ENCODE assay signal across 8 cellular contexts in genomic region chr1:150293433-150294253, GRCh38. TPM values are rescaled to one million over a fixed set of nuclear protein-coding genes. Genes with fewer than 3 reads are reported as not detected.
DNase-seq lines count a peak whose midpoint lies in the region; ATAC-seq and TF ChIP-seq lines count a peak whose summit lies in the region.

TSS of gene MRPS21 (plus strand) at chr1:150293861. CDS start at chr1:150294367, 506 bp downstream.

- H3K9me3 Mint-ChIP-seq in T-helper 2 cell treated with Interferon-gamma antibody and Interleukin-4, amounts not matched to agents 5 μg/mL and 100 μg/mL, for 36 hours = no peaks in the 10 kb centered on the region

- H3K27me3 ChIP-seq in right cardiac atrium (ENCODE audit: control insufficient read depth, insufficient read depth) (no peaks in the 10 kb centered on the region), uterus (no peaks in the 10 kb centered on the region)

- peaks cover 23% of the 10 kb centered on the region for H3K36me3 Mint-ChIP-seq in T-helper 2 cell treated with Interferon-gamma antibody and Interleukin-4, amounts not matched to agents 5 μg/mL and 100 μg/mL, for 36 hours (ENCODE audit: low read depth)

- peak within 1 kb of the TSS; percentile 95 for H3K4me3 Mint-ChIP-seq in T-helper 2 cell treated with Interferon-gamma antibody and Interleukin-4, amounts not matched to agents 5 μg/mL and 100 μg/mL, for 36 hours

- H3K36me3 ChIP-seq in uterus = no peaks in the 10 kb centered on the region

- DNase-seq in NCI-H2029 (lab: John Stamatoyannopoulos, UW) = peak; percentile 93
- DNase-seq in T-helper 2 cell treated with Interferon-gamma antibody and Interleukin-4, amounts not matched to agents 5 μg/mL and 100 μg/mL, for 36 hours (ENCODE audit: low spot score) = peak; percentile 87
- DNase-seq in anterior cingulate cortex (lab: John Stamatoyannopoulos, UW) = peak; percentile 37 to 95 (median 84)
- peak; percentile 92 to 94 (median 94) for DNase-seq in right cardiac atrium
- peak; percentile 87 for DNase-seq in pulmonary artery endothelial cell (ENCODE audit: low read depth, low spot score)
- DNase-seq in uterus = peak; percentile 89 to 90

- H3K9me3 ChIP-seq in right cardiac atrium (ENCODE audit: control insufficient read depth, low read length) (no peaks in the 10 kb centered on the region), uterus (no peaks in the 10 kb centered on the region)

- H3K4me1 Mint-ChIP-seq in T-helper 2 cell treated with Interferon-gamma antibody and Interleukin-4, amounts not matched to agents 5 μg/mL and 100 μg/mL, for 36 hours (ENCODE audit: low read depth) = peaks cover 16% of the 10 kb centered on the region

- no peak for TF ChIP-seq CTCF in uterus (IDR thresholded peaks at IDR 0.05)

- peak within 1 kb of the TSS; percentile 94 for H3K27ac Mint-ChIP-seq in T-helper 2 cell treated with Interferon-gamma antibody and Interleukin-4, amounts not matched to agents 5 μg/mL and 100 μg/mL, for 36 hours

- peak; percentile 21 to 73 for TF ChIP-seq POLR2A in uterus (IDR thresholded peaks at IDR 0.05)

- ATAC-seq in GM18502 (IDR thresholded peaks at IDR 0.05; ENCODE audit: poor library complexity, unreplicated experiment) = peak; percentile 98
- ATAC-seq in HG02973 (IDR thresholded peaks at IDR 0.05; ENCODE audit: unreplicated experiment) = peak; percentile 95
- ATAC-seq in right cardiac atrium = peak; percentile 98

- intact Hi-C loops in right cardiac atrium (cut with DNase I) = no loop called here
- intact Hi-C loops in uterus (cut with DNase I; ENCODE audit: low total_unique reads) = no loop called here

- H3K27ac ChIP-seq in right cardiac atrium (ENCODE audit: low read length) (peak within 1 kb of the TSS; percentile 94), uterus (peak within 1 kb of the TSS; percentile 73 to 83)

- no peaks in the 10 kb centered on the region for H3K4me1 ChIP-seq in right cardiac atrium (ENCODE audit: control insufficient read depth, insufficient read depth, low read length)
- H3K4me1 ChIP-seq in uterus = peaks cover 0 to 3% of the 10 kb centered on the region in 2 donors

- WGBS in right cardiac atrium = 6% methylated on average over 43 of the region's 43 CpGs

- H3K27me3 Mint-ChIP-seq in T-helper 2 cell treated with Interferon-gamma antibody and Interleukin-4, amounts not matched to agents 5 μg/mL and 100 μg/mL, for 36 hours (ENCODE audit: low read depth) = no peaks in the 10 kb centered on the region

- peak within 1 kb of the TSS; percentile 95 for H3K4me3 ChIP-seq in right cardiac atrium (ENCODE audit: low read length)
- H3K4me3 ChIP-seq in uterus = peak within 1 kb of the TSS; percentile 60 to 84

RNA-seq across cellular contexts. Expression of gene MRPS21, which starts in this region (rescaled TPM):
- 10 to 100 TPM; 64.5 to 81.4 (median 72.6) TPM for total RNA-seq in right cardiac atrium
- polyA plus RNA-seq in right cardiac atrium = 110 TPM
- total RNA-seq in pulmonary artery endothelial cell = 49.0 and 60.9 TPM in 2 replicates
- total RNA-seq in uterus = 10 to 100 TPM; 28.6 to 59.3 (median 38.6) TPM

Comparison
In these comparisons a context has a peak if more than half of its experiments do, and no peak if none do; other contexts are left out.
1. Peak in every context shown above with its lines: DNase-seq, ATAC-seq, H3K4me3 ChIP-seq and H3K27ac ChIP-seq.